ENCODE assay signal across 8 cellular contexts in the genomic region with DNA sequence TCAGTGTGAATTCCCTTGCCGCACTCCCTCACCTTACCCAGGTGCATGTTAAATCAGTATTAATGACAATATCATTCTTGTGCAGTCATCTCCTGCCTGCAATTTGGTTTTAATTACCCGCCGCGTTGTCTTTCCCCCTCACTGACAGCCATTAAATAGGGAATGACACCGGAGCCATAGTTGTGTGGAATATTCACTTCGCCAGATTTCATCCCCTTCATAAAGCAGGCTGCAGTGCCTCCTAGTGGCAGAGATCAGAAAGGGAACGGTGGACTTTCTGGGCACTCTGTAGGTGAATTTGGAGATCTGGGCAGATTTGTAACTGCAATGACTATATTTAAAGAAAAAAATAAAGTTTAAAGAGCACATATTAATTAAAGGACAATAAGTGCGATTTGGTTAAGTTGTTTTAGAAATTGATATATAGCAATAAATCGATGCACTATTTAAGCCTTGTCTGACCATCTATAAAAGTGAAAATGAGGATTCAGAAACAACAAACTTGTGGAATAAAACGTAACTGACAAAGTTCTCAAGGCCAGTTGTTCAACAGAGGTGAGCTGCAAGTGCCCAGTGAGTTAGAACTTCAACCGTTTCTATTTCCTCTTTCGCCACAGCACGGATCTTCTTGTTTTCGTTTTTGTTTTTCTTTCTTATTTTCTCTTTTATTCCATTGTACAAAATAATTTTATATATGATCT.
DNase-seq lines count a peak whose midpoint lies in the region; ATAC-seq and TF ChIP-seq lines count a peak whose summit lies in the region.

No MANE protein-coding gene starts in this region.

- no peak for TF ChIP-seq POLR2A in adrenal gland (IDR thresholded peaks at IDR 0.05)

- H3K36me3 ChIP-seq in HAP-1 (replicated peaks), result no peaks in the 10 kb centered on the region
- H3K36me3 ChIP-seq in adrenal gland (replicated peaks in 1 of 2), result no peaks in the 10 kb centered on the region
- no peaks in the 10 kb centered on the region for H3K36me3 ChIP-seq in hepatocyte (replicated peaks; ENCODE audit: insufficient read depth, low read depth)
- no peaks in the 10 kb centered on the region for H3K36me3 ChIP-seq in smooth muscle cell (ENCODE audit: low read depth)

- H3K9me3 ChIP-seq in HAP-1 (no peaks in the 10 kb centered on the region), adrenal gland (replicated peaks in 1 of 3) (no peaks in the 10 kb centered on the region), hepatocyte (ENCODE audit: low read depth) (no peaks in the 10 kb centered on the region), smooth muscle cell (replicated peaks; ENCODE audit: low read depth) (no peaks in the 10 kb centered on the region)

- H3K27ac ChIP-seq in adrenal gland (no peak overlapping the region), hepatocyte (no peak overlapping the region), smooth muscle cell (ENCODE audit: low read depth) (no peak overlapping the region)

- H2AFZ ChIP-seq in hepatocyte, result no peak overlapping the region
- H2AFZ ChIP-seq in smooth muscle cell (ENCODE audit: low read depth), result no peak overlapping the region

- H4K20me1 ChIP-seq in hepatocyte (ENCODE audit: insufficient read depth, poor library complexity, severe bottlenecking) (no peaks in the 10 kb centered on the region), smooth muscle cell (ENCODE audit: low read depth) (no peaks in the 10 kb centered on the region)

- WGBS in adrenal gland, 4 donors, result 15 to 19% (median 17%) methylated on average over 14 of the region's 14 CpGs
- whole genome bisulfite sequencing in hepatocyte (ENCODE audit: low lambda C conversion rate, missing lambda C conversion rate), result 33% methylated on average over 14 of the region's 14 CpGs
- WGBS in smooth muscle cell (ENCODE audit: low lambda C conversion rate), result 39% methylated on average over 14 of the region's 14 CpGs

- DNase-seq in DMS153 treated with DMSO at 0.1 percent for 48 hours (lab: John Stamatoyannopoulos, UW; ENCODE audit: unreplicated experiment) (peak; percentile 1), HAP-1 (ENCODE audit: low spot score in 2 of 2) (peak; percentile 19 to 64), NCI-H748 treated with DMSO at 0.1 percent for 48 hours (lab: John Stamatoyannopoulos, UW) (peak; percentile 63), adrenal gland (peak; percentile 46 to 80 (median 58)), hepatocyte (ENCODE audit: low spot score) (peak; percentile 78), smooth muscle cell (lab: John Stamatoyannopoulos, UW; ENCODE audit: unreplicated experiment) (no peak), cortex of kidney (lab: John Stamatoyannopoulos, UW) (no peak)

- H3F3A ChIP-seq in smooth muscle cell (ENCODE audit: low read depth), result no peaks in the 10 kb centered on the region

- no peaks in the 10 kb centered on the region for H3K79me2 ChIP-seq in hepatocyte
- H3K79me2 ChIP-seq in smooth muscle cell (ENCODE audit: low read depth), result no peaks in the 10 kb centered on the region

- H3K4me2 ChIP-seq in hepatocyte, result peak overlapping the region; percentile 53
- peak overlapping the region; percentile 36 for H3K4me2 ChIP-seq in smooth muscle cell

- no peak for ATAC-seq in GM21528 (IDR thresholded peaks at IDR 0.05; ENCODE audit: low FRiP score, unreplicated experiment)

- no peaks in the 10 kb centered on the region for H3K9me2 ChIP-seq in hepatocyte (replicated peaks; ENCODE audit: insufficient read depth)

- no peak overlapping the region for H3K9ac ChIP-seq in smooth muscle cell (ENCODE audit: low read depth)

- H3K4me3 ChIP-seq in HAP-1 (no peak overlapping the region), adrenal gland (peak overlapping the region in 1 of 4 donors; percentile 27), hepatocyte (no peak overlapping the region), smooth muscle cell (no peak overlapping the region)

- intact Hi-C loops in adrenal gland (cut with DNase I), result loop anchor here (10.0 kb wide), 2 partner anchors 881 to 911 kb away; no protein-coding TSS in a partner anchor

- H3K27me3 ChIP-seq in HAP-1 (ENCODE audit: low read depth) (no peaks in the 10 kb centered on the region), adrenal gland (no peaks in the 10 kb centered on the region), hepatocyte (peaks cover 2% of the 10 kb centered on the region), smooth muscle cell (ENCODE audit: low read depth) (peaks cover 5% of the 10 kb centered on the region)

- in situ Hi-C loops in HAP-1 (cut with MboI; ENCODE audit: low sequenced_read_pairs), result loop anchor here (10.0 kb wide), 1 partner anchor 881 kb away; no protein-coding TSS in a partner anchor

- TF ChIP-seq CTCF in adrenal gland (IDR thresholded peaks at IDR 0.05) (peak; percentile 73 to 94 (median 88)), hepatocyte (IDR thresholded peaks at IDR 0.05; ENCODE audit: poor library complexity) (peak; percentile 94), smooth muscle cell (IDR thresholded peaks at IDR 0.05; ENCODE audit: borderline replicate concordance, insufficient read depth, poor library complexity, severe bottlenecking) (peak; percentile 92)

- H3K4me1 ChIP-seq in HAP-1 (no peaks in the 10 kb centered on the region), adrenal gland (replicated peaks in 1 of 2) (no peaks in the 10 kb centered on the region), hepatocyte (ENCODE audit: insufficient read depth) (no peaks in the 10 kb centered on the region), smooth muscle cell (ENCODE audit: low read depth) (no peaks in the 10 kb centered on the region)

Comparison
In these comparisons a context has a peak if more than half of its experiments do, and no peak if none do; other contexts are left out.
1. DNase-seq: peak in DMS153 treated with DMSO at 0.1 percent for 48 hours (single experiment), HAP-1 (2 of 2), NCI-H748 treated with DMSO at 0.1 percent for 48 hours (single experiment), adrenal gland (7 of 7) and hepatocyte (single experiment); none in smooth muscle cell (single experiment) and cortex of kidney (single experiment).
2. Peak in every context shown above with its lines, with median percentiles within 50 percentile points of each other: CTCF ChIP-seq.